ENCODE assay signal across 29 cellular contexts in genomic region chr4:163228648-163229047, GRCh38.
"Had no signal": no experiment of that assay in that cellular context is flagged by ENCODE, and none has a peak within 500 bp of the region (broad histone marks: within the 10 kb centered on the region; RNA-seq: fewer than 3 reads in every experiment).

No MANE protein-coding gene starts in this region.

- H3K27ac Mint-ChIP-seq: dendritic cell treated with granulocyte-macrophage colony-stimulating factor and Interleukin-4, amounts not matched to agents 40 ng/mL and 50 ng/mL, for 4 days; effector memory CD8-positive, alpha-beta T cell; endodermal cell had no signal

- ATAC-seq: effector memory CD8-positive, alpha-beta T cell; esophagus mucosa; foreskin keratinocyte; gastrocnemius medialis; gastroesophageal sphincter; heart left ventricle; heart right ventricle had no signal

- H3K4me3 Mint-ChIP-seq: dendritic cell treated with granulocyte-macrophage colony-stimulating factor and Interleukin-4, amounts not matched to agents 40 ng/mL and 50 ng/mL, for 4 days; effector memory CD8-positive, alpha-beta T cell; endodermal cell had no signal

- H3K4me1 ChIP-seq: colonic mucosa, esophagus muscularis mucosa, esophagus squamous epithelium, foreskin keratinocyte, gastrocnemius medialis, gastroesophageal sphincter, heart left ventricle, heart right ventricle had no signal

- H3K27me3 Mint-ChIP-seq: dendritic cell treated with granulocyte-macrophage colony-stimulating factor and Interleukin-4, amounts not matched to agents 40 ng/mL and 50 ng/mL, for 4 days; effector memory CD8-positive, alpha-beta T cell had no signal

- H3K27ac ChIP-seq: colonic mucosa, coronary artery, dorsolateral prefrontal cortex, epithelial cell of prostate, esophagus muscularis mucosa, esophagus squamous epithelium, foreskin keratinocyte, gastrocnemius medialis, gastroesophageal sphincter, heart left ventricle, heart right ventricle had no signal

- FAIRE-seq: colon, endometrium, endothelial cell of umbilical vein, frontal cortex had no signal

- H3K36me3 ChIP-seq: colonic mucosa, esophagus muscularis mucosa, esophagus squamous epithelium, gastrocnemius medialis, gastroesophageal sphincter, heart left ventricle, heart right ventricle had no signal

- H3K9me3 ChIP-seq: colonic mucosa, esophagus squamous epithelium, gastrocnemius medialis had no signal

- H3K4me3 ChIP-seq: colonic mucosa, coronary artery, dorsolateral prefrontal cortex, esophagus muscularis mucosa, esophagus squamous epithelium, gastrocnemius medialis, gastroesophageal sphincter, heart left ventricle, heart right ventricle had no signal

- DNase-seq: colonic mucosa; cortex of kidney; dermis blood vessel endothelial cell; dorsolateral prefrontal cortex; effector CD4-positive, alpha-beta T cell; effector CD8-positive, alpha-beta T cell; effector memory CD4-positive, alpha-beta T cell; effector memory CD8-positive, alpha-beta T cell; endodermal cell; erythroblast; esophagus squamous epithelium; foreskin fibroblast; foreskin keratinocyte; foreskin melanocyte; gastrocnemius medialis; glutamatergic neuron; head of caudate nucleus; heart left ventricle; heart right ventricle had no signal

- H3K27me3 ChIP-seq: colonic mucosa, dorsolateral prefrontal cortex, esophagus muscularis mucosa, esophagus squamous epithelium, foreskin keratinocyte, gastrocnemius medialis, gastroesophageal sphincter, heart left ventricle, heart right ventricle had no signal

- H3K4me1 Mint-ChIP-seq: endodermal cell had no signal
